Comparison of ENCODE assay signal across 1 cellular context in the genomic region with DNA sequence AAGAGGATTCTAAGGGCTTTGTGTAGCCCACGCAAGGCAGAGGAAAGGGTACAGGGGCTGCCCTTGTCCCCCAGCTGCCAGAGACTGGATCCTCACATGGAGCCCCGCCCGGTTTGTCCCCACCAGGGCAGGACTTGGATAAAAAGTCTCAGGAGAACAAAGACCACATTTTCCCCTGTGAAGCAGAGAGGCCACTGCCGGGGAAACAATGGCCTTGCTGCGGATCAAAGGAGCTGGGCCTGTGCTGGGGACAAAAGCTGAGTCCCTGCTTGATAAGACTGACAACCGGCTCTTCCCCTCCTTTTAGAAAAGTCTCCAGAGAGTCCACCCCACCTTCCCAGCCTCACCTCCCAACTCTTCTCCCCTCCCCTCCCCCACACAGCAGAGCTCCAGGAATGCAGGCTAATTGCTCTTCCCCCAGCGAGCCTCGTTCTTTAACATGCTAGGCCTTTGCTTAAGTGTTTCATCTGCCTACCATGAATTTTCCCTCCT.
TF ChIP-seq lines count a peak whose summit lies in the region.

No MANE protein-coding gene starts in this region.

TF ChIP-seq in HepG2, 621 proteins besides CTCF, POLR2A, EP300 and RAD21 (continued from another document and continues in another):
- TF ChIP-seq MNT (IDR thresholded peaks at IDR 0.05) (no peak), ZNF329 (CRISPR knock-in tag; IDR thresholded peaks at IDR 0.05; ENCODE audit: low read depth) (no peak), ZNF83 (CRISPR knock-in tag; IDR thresholded peaks at IDR 0.05; ENCODE audit: borderline replicate concordance) (no peak), ZNF33A (CRISPR knock-in tag; IDR thresholded peaks at IDR 0.05; ENCODE audit: borderline replicate concordance) (no peak), TEAD2 (CRISPR knock-in tag; IDR thresholded peaks at IDR 0.05) (no peak), U2AF1 (optimal IDR thresholded peaks at IDR 0.05; ENCODE audit: low read depth, low read length) (no peak), YEATS4 (CRISPR knock-in tag; IDR thresholded peaks at IDR 0.05; ENCODE audit: borderline replicate concordance) (no peak), ZNF580 (CRISPR knock-in tag; IDR thresholded peaks at IDR 0.05; ENCODE audit: borderline replicate concordance, low read depth) (peak; percentile 55; the same call in 1 of the 2 replicates), GATA4 (IDR thresholded peaks at IDR 0.05; ENCODE audit: borderline replicate concordance, low read depth) (peak; percentile 33; the same call in 1 of the 2 replicates), ARNT (IDR thresholded peaks at IDR 0.05) (no peak), EED (CRISPR knock-in tag; IDR thresholded peaks at IDR 0.05) (no peak), ZNF552 (CRISPR knock-in tag; IDR thresholded peaks at IDR 0.05; ENCODE audit: borderline replicate concordance) (no peak), ZNF564 (CRISPR knock-in tag; IDR thresholded peaks at IDR 0.05) (no peak), ZNF143 (CRISPR knock-in tag; IDR thresholded peaks at IDR 0.05) (no peak), ZNF691 (CRISPR knock-in tag; IDR thresholded peaks at IDR 0.05; ENCODE audit: borderline replicate concordance, low read depth) (0 out of 2 replicates have a peak, but pooled peaks have one; percentile 19), ZNF337 (CRISPR knock-in tag; IDR thresholded peaks at IDR 0.05; ENCODE audit: borderline replicate concordance, low read depth) (no peak), ZNF720 (CRISPR knock-in tag; IDR thresholded peaks at IDR 0.05) (no peak), ZNF281 (CRISPR knock-in tag; IDR thresholded peaks at IDR 0.05; ENCODE audit: borderline replicate concordance) (peak; percentile 89), IKZF4 (CRISPR knock-in tag; IDR thresholded peaks at IDR 0.05; ENCODE audit: borderline replicate concordance, low read depth, not compliant biosample characterization) (no peak), SMAD1 (CRISPR knock-in tag; IDR thresholded peaks at IDR 0.05; ENCODE audit: borderline replicate concordance, low read depth) (no peak), ZNF383 (CRISPR knock-in tag; IDR thresholded peaks at IDR 0.05; ENCODE audit: borderline replicate concordance) (no peak), RFXANK (CRISPR knock-in tag; IDR thresholded peaks at IDR 0.05) (no peak), TEF (CRISPR knock-in tag; IDR thresholded peaks at IDR 0.05) (no peak), MYNN (CRISPR knock-in tag; IDR thresholded peaks at IDR 0.05; ENCODE audit: low read depth) (no peak), ZNF576 (CRISPR knock-in tag; IDR thresholded peaks at IDR 0.05) (no peak), SIN3A (IDR thresholded peaks at IDR 0.05; ENCODE audit: borderline replicate concordance, low read depth, low read length) (no peak), ZNF235 (CRISPR knock-in tag; IDR thresholded peaks at IDR 0.05; ENCODE audit: borderline replicate concordance) (no peak), THAP7 (CRISPR knock-in tag; IDR thresholded peaks at IDR 0.05) (no peak)
- TF ChIP-seq, protein P1, sequence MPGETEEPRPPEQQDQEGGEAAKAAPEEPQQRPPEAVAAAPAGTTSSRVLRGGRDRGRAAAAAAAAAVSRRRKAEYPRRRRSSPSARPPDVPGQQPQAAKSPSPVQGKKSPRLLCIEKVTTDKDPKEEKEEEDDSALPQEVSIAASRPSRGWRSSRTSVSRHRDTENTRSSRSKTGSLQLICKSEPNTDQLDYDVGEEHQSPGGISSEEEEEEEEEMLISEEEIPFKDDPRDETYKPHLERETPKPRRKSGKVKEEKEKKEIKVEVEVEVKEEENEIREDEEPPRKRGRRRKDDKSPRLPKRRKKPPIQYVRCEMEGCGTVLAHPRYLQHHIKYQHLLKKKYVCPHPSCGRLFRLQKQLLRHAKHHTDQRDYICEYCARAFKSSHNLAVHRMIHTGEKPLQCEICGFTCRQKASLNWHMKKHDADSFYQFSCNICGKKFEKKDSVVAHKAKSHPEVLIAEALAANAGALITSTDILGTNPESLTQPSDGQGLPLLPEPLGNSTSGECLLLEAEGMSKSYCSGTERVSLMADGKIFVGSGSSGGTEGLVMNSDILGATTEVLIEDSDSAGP (CRISPR knock-in tag; IDR thresholded peaks at IDR 0.05; ENCODE audit: borderline replicate concordance): peak; percentile 66; the same call in 1 of the 2 replicates
- TF ChIP-seq, protein P2, sequence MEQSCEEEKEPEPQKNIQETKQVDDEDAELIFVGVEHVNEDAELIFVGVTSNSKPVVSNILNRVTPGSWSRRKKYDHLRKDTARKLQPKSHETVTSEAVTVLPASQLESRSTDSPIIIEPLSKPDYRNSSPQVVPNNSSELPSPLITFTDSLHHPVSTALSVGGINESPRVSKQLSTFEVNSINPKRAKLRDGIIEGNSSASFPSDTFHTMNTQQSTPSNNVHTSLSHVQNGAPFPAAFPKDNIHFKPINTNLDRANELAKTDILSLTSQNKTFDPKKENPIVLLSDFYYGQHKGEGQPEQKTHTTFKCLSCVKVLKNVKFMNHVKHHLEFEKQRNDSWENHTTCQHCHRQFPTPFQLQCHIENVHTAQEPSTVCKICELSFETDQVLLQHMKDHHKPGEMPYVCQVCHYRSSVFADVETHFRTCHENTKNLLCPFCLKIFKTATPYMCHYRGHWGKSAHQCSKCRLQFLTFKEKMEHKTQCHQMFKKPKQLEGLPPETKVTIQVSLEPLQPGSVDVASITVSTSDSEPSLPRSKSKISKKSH (CRISPR knock-in tag; IDR thresholded peaks at IDR 0.05; ENCODE audit: borderline replicate concordance): no peak
- TF ChIP-seq, protein P3, sequence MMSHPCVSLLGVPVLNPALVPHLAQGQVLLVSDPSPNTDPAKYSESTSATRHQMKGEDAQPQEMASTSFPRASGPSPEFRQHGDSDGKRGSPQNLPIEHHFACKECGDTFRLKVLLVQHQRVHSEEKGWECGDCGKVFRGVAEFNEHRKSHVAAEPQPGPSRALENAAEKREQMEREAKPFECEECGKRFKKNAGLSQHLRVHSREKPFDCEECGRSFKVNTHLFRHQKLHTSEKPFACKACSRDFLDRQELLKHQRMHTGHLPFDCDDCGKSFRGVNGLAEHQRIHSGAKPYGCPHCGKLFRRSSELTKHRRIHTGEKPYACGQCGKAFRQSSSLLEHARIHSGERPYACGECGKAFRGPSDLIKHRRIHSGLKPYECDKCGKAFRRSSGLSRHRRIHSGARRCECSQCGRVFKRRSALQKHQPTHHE (CRISPR knock-in tag; IDR thresholded peaks at IDR 0.05; ENCODE audit: borderline replicate concordance): no peak
- TF ChIP-seq, protein P4, sequence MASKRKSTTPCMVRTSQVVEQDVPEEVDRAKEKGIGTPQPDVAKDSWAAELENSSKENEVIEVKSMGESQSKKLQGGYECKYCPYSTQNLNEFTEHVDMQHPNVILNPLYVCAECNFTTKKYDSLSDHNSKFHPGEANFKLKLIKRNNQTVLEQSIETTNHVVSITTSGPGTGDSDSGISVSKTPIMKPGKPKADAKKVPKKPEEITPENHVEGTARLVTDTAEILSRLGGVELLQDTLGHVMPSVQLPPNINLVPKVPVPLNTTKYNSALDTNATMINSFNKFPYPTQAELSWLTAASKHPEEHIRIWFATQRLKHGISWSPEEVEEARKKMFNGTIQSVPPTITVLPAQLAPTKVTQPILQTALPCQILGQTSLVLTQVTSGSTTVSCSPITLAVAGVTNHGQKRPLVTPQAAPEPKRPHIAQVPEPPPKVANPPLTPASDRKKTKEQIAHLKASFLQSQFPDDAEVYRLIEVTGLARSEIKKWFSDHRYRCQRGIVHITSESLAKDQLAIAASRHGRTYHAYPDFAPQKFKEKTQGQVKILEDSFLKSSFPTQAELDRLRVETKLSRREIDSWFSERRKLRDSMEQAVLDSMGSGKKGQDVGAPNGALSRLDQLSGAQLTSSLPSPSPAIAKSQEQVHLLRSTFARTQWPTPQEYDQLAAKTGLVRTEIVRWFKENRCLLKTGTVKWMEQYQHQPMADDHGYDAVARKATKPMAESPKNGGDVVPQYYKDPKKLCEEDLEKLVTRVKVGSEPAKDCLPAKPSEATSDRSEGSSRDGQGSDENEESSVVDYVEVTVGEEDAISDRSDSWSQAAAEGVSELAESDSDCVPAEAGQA (IDR thresholded peaks at IDR 0.05; ENCODE audit: low read depth): 0 out of 2 replicates have a peak, but pooled peaks have one; percentile 24
- TF ChIP-seq, protein P4 (CRISPR knock-in tag; IDR thresholded peaks at IDR 0.05; ENCODE audit: borderline replicate concordance): no peak
